ENCODE assay signal across 25 cellular contexts in genomic region chr17:20994779-20995149, GRCh38.
"Had no signal": no experiment of that assay in that cellular context is flagged by ENCODE, and none has a peak within 500 bp of the region (broad histone marks: within the 10 kb centered on the region; RNA-seq: fewer than 3 reads in every experiment).

No MANE protein-coding gene starts in this region.

- DNase-seq: dorsolateral prefrontal cortex; effector CD4-positive, alpha-beta T cell; foreskin fibroblast; gastrocnemius medialis; left ventricle myocardium superior; occipital lobe; ovary; retina; right lobe of liver; stimulated activated CD4-positive, alpha-beta T cell treated with anti-CD3 and anti-CD28 coated beads, Interleukin-15, amount 100 ng/mL, for 24 hours; stimulated activated CD4-positive, alpha-beta T cell treated with anti-CD3 and anti-CD28 coated beads, Interleukin-2, amount 100 ng/mL, for 48 hours; stimulated activated naive B cell treated with anti-CD40 and anti-IgM and Interleukin-4, amounts not matched to agents 10 μg/mL and 1 μg/mL and 100 μg/mL, for 72 hours; uterus had no signal

- H3K4me3 ChIP-seq: dorsolateral prefrontal cortex, gastrocnemius medialis, lower lobe of right lung, ovary, right lobe of liver, thoracic aorta, tibial nerve, upper lobe of right lung, uterus had no signal

- ATAC-seq: esophagus mucosa; gastrocnemius medialis; left ventricle myocardium superior; right lobe of liver; stimulated activated naive B cell treated with anti-CD40 and anti-IgM and Interleukin-4, amounts not matched to agents 10 μg/mL and 1 μg/mL and 100 μg/mL, for 72 hours had no signal

- H3K36me3 ChIP-seq: gastrocnemius medialis, ovary, thoracic aorta, uterus had no signal

- H3K9me3 ChIP-seq: gastrocnemius medialis, lower lobe of right lung, ovary, right lobe of liver, thoracic aorta, tibial nerve, upper lobe of right lung, uterus had no signal

- FAIRE-seq: colon, keratinocyte, small intestine had no signal

- H3K9me3 Mint-ChIP-seq: memory B cell; nephron; stimulated activated naive B cell treated with anti-CD40 and anti-IgM and Interleukin-4, amounts not matched to agents 10 μg/mL and 1 μg/mL and 100 μg/mL, for 72 hours; stimulated activated naive CD8-positive, alpha-beta T cell treated with anti-CD3 and anti-CD28 coated beads, Interleukin-15, Interleukin-2, amounts not matched to agents 100 ng/mL and 50 ng/mL, for 24 hours had no signal

- H3K4me1 ChIP-seq: right lobe of liver had no signal

- H3K27ac ChIP-seq: epithelial cell of prostate, gastrocnemius medialis, lower lobe of right lung, ovary, right lobe of liver, thoracic aorta, upper lobe of right lung, uterus had no signal

- H3K27ac Mint-ChIP-seq: memory B cell; nephron; stimulated activated naive B cell treated with anti-CD40 and anti-IgM and Interleukin-4, amounts not matched to agents 10 μg/mL and 1 μg/mL and 100 μg/mL, for 72 hours; stimulated activated naive CD8-positive, alpha-beta T cell treated with anti-CD3 and anti-CD28 coated beads, Interleukin-15, Interleukin-2, amounts not matched to agents 100 ng/mL and 50 ng/mL, for 24 hours had no signal

- H3K27me3 ChIP-seq: dorsolateral prefrontal cortex, gastrocnemius medialis, ovary, right lobe of liver, tibial nerve, upper lobe of right lung, uterus had no signal

- H3K27me3 Mint-ChIP-seq: memory B cell; stimulated activated naive B cell treated with anti-CD40 and anti-IgM and Interleukin-4, amounts not matched to agents 10 μg/mL and 1 μg/mL and 100 μg/mL, for 72 hours; stimulated activated naive CD8-positive, alpha-beta T cell treated with anti-CD3 and anti-CD28 coated beads, Interleukin-15, Interleukin-2, amounts not matched to agents 100 ng/mL and 50 ng/mL, for 24 hours had no signal

- H3K4me3 Mint-ChIP-seq: memory B cell; nephron; stimulated activated naive B cell treated with anti-CD40 and anti-IgM and Interleukin-4, amounts not matched to agents 10 μg/mL and 1 μg/mL and 100 μg/mL, for 72 hours; stimulated activated naive CD8-positive, alpha-beta T cell treated with anti-CD3 and anti-CD28 coated beads, Interleukin-15, Interleukin-2, amounts not matched to agents 100 ng/mL and 50 ng/mL, for 24 hours had no signal
